1 cellular context compared by ENCODE assay signal in the genomic region with DNA sequence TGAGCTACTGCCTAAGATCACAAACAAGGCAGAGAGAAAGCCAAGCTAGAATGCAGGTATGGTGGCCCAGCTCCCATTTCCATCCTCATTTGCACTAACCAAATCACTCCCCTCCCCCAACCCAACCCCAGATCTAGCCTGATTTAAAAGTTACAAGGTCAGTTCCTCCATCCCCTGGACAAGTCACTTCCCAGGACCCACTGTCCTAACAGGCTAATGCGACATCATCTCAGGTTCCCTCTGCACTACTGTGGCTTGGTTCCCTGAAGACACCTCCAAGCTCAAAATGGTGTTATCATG.
TF ChIP-seq lines count a peak whose summit lies in the region.

No MANE protein-coding gene starts in this region.

TF ChIP-seq in K562, 482 proteins besides CTCF, POLR2A, EP300 and RAD21:
- TF ChIP-seq ZZZ3 (IDR thresholded peaks at IDR 0.05) (no peak), WHSC1 (IDR thresholded peaks at IDR 0.05; ENCODE audit: low read length) (peak; percentile 49), ZNF699 (CRISPR knock-in tag; IDR thresholded peaks at IDR 0.05; ENCODE audit: insufficient replicate concordance) (no peak), NBN (IDR thresholded peaks at IDR 0.05; ENCODE audit: low read depth) (no peak), HCFC1 (IDR thresholded peaks at IDR 0.05; ENCODE audit: low read depth, low read length) (no peak)
- TF ChIP-seq, protein P1, sequence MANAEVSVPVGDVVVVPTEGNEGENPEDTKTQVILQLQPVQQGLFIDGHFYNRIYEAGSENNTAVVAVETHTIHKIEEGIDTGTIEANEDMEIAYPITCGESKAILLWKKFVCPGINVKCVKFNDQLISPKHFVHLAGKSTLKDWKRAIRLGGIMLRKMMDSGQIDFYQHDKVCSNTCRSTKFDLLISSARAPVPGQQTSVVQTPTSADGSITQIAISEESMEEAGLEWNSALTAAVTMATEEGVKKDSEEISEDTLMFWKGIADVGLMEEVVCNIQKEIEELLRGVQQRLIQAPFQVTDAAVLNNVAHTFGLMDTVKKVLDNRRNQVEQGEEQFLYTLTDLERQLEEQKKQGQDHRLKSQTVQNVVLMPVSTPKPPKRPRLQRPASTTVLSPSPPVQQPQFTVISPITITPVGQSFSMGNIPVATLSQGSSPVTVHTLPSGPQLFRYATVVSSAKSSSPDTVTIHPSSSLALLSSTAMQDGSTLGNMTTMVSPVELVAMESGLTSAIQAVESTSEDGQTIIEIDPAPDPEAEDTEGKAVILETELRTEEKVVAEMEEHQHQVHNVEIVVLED (CRISPR knock-in tag; IDR thresholded peaks at IDR 0.05) = no peak
- TF ChIP-seq, protein P2, sequence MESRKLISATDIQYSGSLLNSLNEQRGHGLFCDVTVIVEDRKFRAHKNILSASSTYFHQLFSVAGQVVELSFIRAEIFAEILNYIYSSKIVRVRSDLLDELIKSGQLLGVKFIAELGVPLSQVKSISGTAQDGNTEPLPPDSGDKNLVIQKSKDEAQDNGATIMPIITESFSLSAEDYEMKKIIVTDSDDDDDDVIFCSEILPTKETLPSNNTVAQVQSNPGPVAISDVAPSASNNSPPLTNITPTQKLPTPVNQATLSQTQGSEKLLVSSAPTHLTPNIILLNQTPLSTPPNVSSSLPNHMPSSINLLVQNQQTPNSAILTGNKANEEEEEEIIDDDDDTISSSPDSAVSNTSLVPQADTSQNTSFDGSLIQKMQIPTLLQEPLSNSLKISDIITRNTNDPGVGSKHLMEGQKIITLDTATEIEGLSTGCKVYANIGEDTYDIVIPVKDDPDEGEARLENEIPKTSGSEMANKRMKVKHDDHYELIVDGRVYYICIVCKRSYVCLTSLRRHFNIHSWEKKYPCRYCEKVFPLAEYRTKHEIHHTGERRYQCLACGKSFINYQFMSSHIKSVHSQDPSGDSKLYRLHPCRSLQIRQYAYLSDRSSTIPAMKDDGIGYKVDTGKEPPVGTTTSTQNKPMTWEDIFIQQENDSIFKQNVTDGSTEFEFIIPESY (CRISPR knock-in tag; IDR thresholded peaks at IDR 0.05) = no peak
TF ChIP-seq in K562: peak in this region for 1.
